9 cellular contexts compared by ENCODE assay signal in the genomic region with DNA sequence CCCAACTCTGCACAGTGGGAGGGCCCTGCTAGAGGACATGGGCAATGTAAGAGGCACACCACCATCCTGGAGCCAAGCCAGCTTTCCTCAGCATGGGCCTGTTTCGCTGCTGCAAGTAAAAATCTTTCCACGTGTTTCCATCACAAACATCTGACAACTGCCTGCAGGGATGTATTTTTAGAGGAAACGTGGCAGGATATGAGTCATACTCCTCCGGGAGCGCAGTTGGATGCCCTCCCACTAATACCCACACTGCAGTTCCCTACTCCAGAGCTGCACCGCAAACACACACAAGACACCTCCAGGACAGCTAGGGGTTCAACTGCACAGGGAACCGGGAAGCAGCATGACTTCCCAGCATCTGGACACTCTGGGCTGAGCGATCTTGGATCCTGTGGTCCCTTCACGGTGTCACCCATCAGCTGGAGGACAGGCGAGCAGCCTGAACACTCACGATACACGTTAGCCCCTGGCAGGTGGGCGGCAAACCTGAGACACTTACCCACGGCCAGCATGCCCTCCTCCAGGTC. TPM values are rescaled to one million over a fixed set of nuclear protein-coding genes. Genes with fewer than 3 reads are reported as not detected.
A peak's percentile ranks its signal among the peaks of the same experiment; 100 is the strongest.
DNase-seq lines count a peak whose midpoint lies in the region; ATAC-seq and TF ChIP-seq lines count a peak whose summit lies in the region.
"Had no signal": no experiment of that assay in that cellular context is flagged by ENCODE, and none has a peak within 500 bp of the region (broad histone marks: within the 10 kb centered on the region; RNA-seq: fewer than 3 reads in every experiment).

No MANE protein-coding gene starts in this region.

- ATAC-seq in GM18907 (IDR thresholded peaks at IDR 0.05; ENCODE audit: unreplicated experiment): no peak
- no peak for ATAC-seq in GM18519 (IDR thresholded peaks at IDR 0.05; ENCODE audit: low FRiP score, unreplicated experiment)

- H3K36me3 Mint-ChIP-seq in immature natural killer cell: peaks cover 19 to 80% (median 42%) of the 10 kb centered on the region in 3 donors

- TF ChIP-seq CTCF in RWPE1 (conservative IDR thresholded peaks at IDR 0.05; ENCODE audit: low read depth): no peak

- POLR2A ChIA-PET in RWPE1 (lab: Yijun Ruan, JAX; ENCODE audit: low non-redundant PET): interaction anchor here (1.2 kb wide), 1 partner anchor 49 kb away, joined by 5 read pairs; no protein-coding TSS in a partner anchor

- H3K4me3 ChIP-seq in duodenal mucosa (ENCODE audit: low read depth in 1 of 2, low read length in 2 of 2): no peak overlapping the region

- H3K27me3 Mint-ChIP-seq in immature natural killer cell (ENCODE audit: low read depth in 3 of 3): peaks cover 0 to 15% (median 12%) of the 10 kb centered on the region in 3 donors

- DNase-seq in NCI-H1417 (lab: John Stamatoyannopoulos, UW) (peak in 2 of 3 experiments; percentile 43 to 71), NCI-H1417 treated with DMSO at 0.1 percent for 48 hours (lab: John Stamatoyannopoulos, UW) (no peak), RWPE1 (ENCODE audit: low spot score) (peak; percentile 94), mucosa of gallbladder (ENCODE audit: low spot score) (peak; percentile 78), immature natural killer cell (no peak)

- no peak overlapping the region for H3K4me3 Mint-ChIP-seq in immature natural killer cell

- H3K27ac ChIP-seq in RWPE1: peak overlapping the region; percentile 97
- H3K27ac ChIP-seq in duodenal mucosa (ENCODE audit: low read depth, low read length): peak overlapping the region; percentile 67
- H3K27ac ChIP-seq: 22Rv1 had no signal

- H3K9me3 ChIP-seq in duodenal mucosa (ENCODE audit: control insufficient read depth in 1 of 2, low read length in 2 of 2): no peaks in the 10 kb centered on the region

- CTCF ChIA-PET in RWPE1 (lab: Yijun Ruan, JAX): interaction anchor here (0.7 kb wide), 1 partner anchor 131 kb away, joined by 3 read pairs; a partner anchor contains a TSS

- H3K27me3 ChIP-seq in duodenal mucosa (ENCODE audit: control insufficient read depth in 1 of 2, insufficient read depth in 2 of 2, low read length in 2 of 2): no peaks in the 10 kb centered on the region

- H3K9me3 Mint-ChIP-seq in immature natural killer cell: peaks cover 0 to 1% (median 0%) of the 10 kb centered on the region in 6 donors

- H3K4me1 Mint-ChIP-seq in immature natural killer cell: no peaks in the 10 kb centered on the region

- H3K4me1 ChIP-seq in duodenal mucosa (ENCODE audit: control insufficient read depth in 1 of 2, insufficient read depth in 2 of 2, low read length in 2 of 2): peaks cover 7 to 25% of the 10 kb centered on the region in 2 donors

- peaks cover 74 to 97% of the 10 kb centered on the region in 2 donors for H3K36me3 ChIP-seq in duodenal mucosa (ENCODE audit: control insufficient read depth in 1 of 2, insufficient read depth in 2 of 2, low read length in 2 of 2)

- H3K27ac Mint-ChIP-seq in immature natural killer cell: peak overlapping the region in 1 of 6 donors; percentile 45

- H3K9ac ChIP-seq in duodenal mucosa (ENCODE audit: low read depth in 1 of 2, low read length in 2 of 2): no peak overlapping the region

RNA-seq across cellular contexts. Expression of a gene that starts 26.1 kb away (rescaled TPM):
- total RNA-seq in mucosa of gallbladder: 8.5 TPM
- not detected for polyA plus RNA-seq in immature natural killer cell

RNA-seq across cellular contexts. Expression of a gene that starts 46.7 kb away (rescaled TPM):
- total RNA-seq in mucosa of gallbladder: 247 TPM
- 100 to 1,000 TPM; 136 to 270 (median 181) TPM for polyA plus RNA-seq in immature natural killer cell

Comparison
In these comparisons a context has a peak if more than half of its experiments do, and no peak if none do; other contexts are left out.
1. DNase-seq: peak in NCI-H1417 (2 of 3), RWPE1 (single experiment) and mucosa of gallbladder (single experiment); none in NCI-H1417 treated with DMSO at 0.1 percent for 48 hours (single experiment) and immature natural killer cell (0 of 3).